1 cellular context compared by ENCODE assay signal in genomic region chr9:135971892-135972291, GRCh38.
TF ChIP-seq lines count a peak whose summit lies in the region.

No MANE protein-coding gene starts in this region.

TF ChIP-seq in GM12878, 131 proteins besides CTCF, POLR2A, EP300 and RAD21:
- peak; percentile 73; the same call in 1 of the 2 replicates for TF ChIP-seq TCF12 (IDR thresholded peaks at IDR 0.05; ENCODE audit: low read depth, low read length)
- TF ChIP-seq TCF3 (IDR thresholded peaks at IDR 0.05; ENCODE audit: borderline replicate concordance, insufficient read depth, low read depth, low read length), result 0 out of 2 replicates have a peak, but pooled peaks have one; percentile 36
- TF ChIP-seq RAD51 (IDR thresholded peaks at IDR 0.05), result no peak
- peak; percentile 80; the same call in 1 of the 2 replicates for TF ChIP-seq SIN3A (IDR thresholded peaks at IDR 0.05; ENCODE audit: low read depth, low read length)
- TF ChIP-seq MXI1 (IDR thresholded peaks at IDR 0.05; ENCODE audit: low read depth, low read length), result peak; percentile 61; the same call in 1 of the 2 replicates
- peak; percentile 97 for TF ChIP-seq REST (IDR thresholded peaks at IDR 0.05; ENCODE audit: low read depth, low read length)
- no peak for TF ChIP-seq ZSCAN29 (IDR thresholded peaks at IDR 0.05)
- no peak for TF ChIP-seq EGR1 (IDR thresholded peaks at IDR 0.05; ENCODE audit: borderline replicate concordance in 1 of 2, low read depth in 2 of 2, low read length in 2 of 2)
- no peak for TF ChIP-seq SIX5 (IDR thresholded peaks at IDR 0.05; ENCODE audit: low read depth, low read length, severe bottlenecking)
- TF ChIP-seq ZBED1 (IDR thresholded peaks at IDR 0.05; ENCODE audit: borderline replicate concordance), result no peak
- no peak for TF ChIP-seq TBL1XR1 (IDR thresholded peaks at IDR 0.05; ENCODE audit: low read depth, low read length)
